ENCODE assay signal across 1 cellular context in genomic region chr16:89330177-89330856, GRCh38.
TF ChIP-seq lines count a peak whose summit lies in the region.

No MANE protein-coding gene starts in this region.

TF ChIP-seq in HepG2, 621 proteins besides CTCF, POLR2A, EP300 and RAD21 (continued from another document and continues in another):
- TF ChIP-seq MXD1 (CRISPR knock-in tag; IDR thresholded peaks at IDR 0.05) (no peak), SNAPC2 (CRISPR knock-in tag; IDR thresholded peaks at IDR 0.05) (no peak), YEATS4 (CRISPR knock-in tag; IDR thresholded peaks at IDR 0.05; ENCODE audit: borderline replicate concordance) (no peak), TRIM24 (CRISPR knock-in tag; IDR thresholded peaks at IDR 0.05) (no peak), ZNF572 (CRISPR knock-in tag; IDR thresholded peaks at IDR 0.05) (no peak), MED1 (CRISPR knock-in tag; IDR thresholded peaks at IDR 0.05) (peak; percentile 93), ZMYM3 (CRISPR knock-in tag; IDR thresholded peaks at IDR 0.05) (no peak; the same call in 1 of the 2 replicates), RXRB (CRISPR knock-in tag; IDR thresholded peaks at IDR 0.05; ENCODE audit: borderline replicate concordance) (peak; percentile 81; the same call in 1 of the 2 replicates), ZNF224 (CRISPR knock-in tag; IDR thresholded peaks at IDR 0.05) (no peak), ZBTB7A (CRISPR knock-in tag; IDR thresholded peaks at IDR 0.05) (peak; percentile 70), KDM6A (CRISPR knock-in tag; IDR thresholded peaks at IDR 0.05; ENCODE audit: low read depth) (no peak; the same call in 1 of the 2 replicates), CREM (IDR thresholded peaks at IDR 0.05) (peak; percentile 37; the same call in 1 of the 2 replicates), CREM (CRISPR knock-in tag; IDR thresholded peaks at IDR 0.05) (no peak), FOXO1 (CRISPR knock-in tag; IDR thresholded peaks at IDR 0.05) (peak; percentile 90; the same call in 1 of the 2 replicates), HES4 (CRISPR knock-in tag; IDR thresholded peaks at IDR 0.05; ENCODE audit: borderline replicate concordance) (no peak), IKZF1 (IDR thresholded peaks at IDR 0.05) (no peak), MYNN (CRISPR knock-in tag; IDR thresholded peaks at IDR 0.05; ENCODE audit: low read depth) (no peak), STAT5B (CRISPR knock-in tag; IDR thresholded peaks at IDR 0.05) (no peak), HOXA9 (CRISPR knock-in tag; IDR thresholded peaks at IDR 0.05; ENCODE audit: borderline replicate concordance) (no peak), HNRNPLL (IDR thresholded peaks at IDR 0.05; ENCODE audit: low read depth, low read length, poor library complexity, severe bottlenecking) (no peak), TARDBP (CRISPR knock-in tag; IDR thresholded peaks at IDR 0.05) (peak; percentile 61; the same call in 1 of the 2 replicates), ZFAT (CRISPR knock-in tag; conservative IDR thresholded peaks at IDR 0.05) (no peak), ZNF383 (CRISPR knock-in tag; IDR thresholded peaks at IDR 0.05; ENCODE audit: borderline replicate concordance) (no peak), SRSF1 (optimal IDR thresholded peaks at IDR 0.05; ENCODE audit: low read depth, low read length) (no peak), ZNF510 (CRISPR knock-in tag; IDR thresholded peaks at IDR 0.05; ENCODE audit: low read depth) (no peak), ARID2 (CRISPR knock-in tag; IDR thresholded peaks at IDR 0.05; ENCODE audit: borderline replicate concordance) (no peak), ZNF839 (CRISPR knock-in tag; IDR thresholded peaks at IDR 0.05; ENCODE audit: borderline replicate concordance) (no peak), ZSCAN31 (CRISPR knock-in tag; IDR thresholded peaks at IDR 0.05; ENCODE audit: low read depth) (no peak), RBM39 (IDR thresholded peaks at IDR 0.05; ENCODE audit: low read depth, low read length, poor library complexity, severe bottlenecking) (no peak), SRF (IDR thresholded peaks at IDR 0.05; ENCODE audit: low read depth, low read length) (no peak), SPEN (CRISPR knock-in tag; IDR thresholded peaks at IDR 0.05; ENCODE audit: low read depth) (peak; percentile 68; the same call in 1 of the 2 replicates), ZNF543 (CRISPR knock-in tag; IDR thresholded peaks at IDR 0.05) (no peak), ZNF441 (CRISPR knock-in tag; IDR thresholded peaks at IDR 0.05; ENCODE audit: borderline replicate concordance) (no peak; the same call in 1 of the 2 replicates), TBX2 (CRISPR knock-in tag; IDR thresholded peaks at IDR 0.05; ENCODE audit: borderline replicate concordance) (peak; percentile 49; the same call in 1 of the 2 replicates), MXD3 (CRISPR knock-in tag; IDR thresholded peaks at IDR 0.05) (no peak), NR3C1 (CRISPR knock-in tag; IDR thresholded peaks at IDR 0.05) (no peak), ZNF782 (CRISPR knock-in tag; IDR thresholded peaks at IDR 0.05; ENCODE audit: borderline replicate concordance) (no peak), KDM3A (CRISPR knock-in tag; IDR thresholded peaks at IDR 0.05; ENCODE audit: low read depth) (0 out of 2 replicates have a peak, but pooled peaks have one; percentile 35), ZSCAN9 (CRISPR knock-in tag; IDR thresholded peaks at IDR 0.05; ENCODE audit: borderline replicate concordance) (peak; percentile 31; the same call in 1 of the 2 replicates), ZSCAN20 (CRISPR knock-in tag; IDR thresholded peaks at IDR 0.05; ENCODE audit: borderline replicate concordance) (no peak), TRAFD1 (CRISPR knock-in tag; IDR thresholded peaks at IDR 0.05; ENCODE audit: borderline replicate concordance) (no peak), ZBTB20 (CRISPR knock-in tag; IDR thresholded peaks at IDR 0.05; ENCODE audit: borderline replicate concordance, low read depth) (no peak; the same call in 1 of the 2 replicates), RAD51 (IDR thresholded peaks at IDR 0.05; ENCODE audit: borderline replicate concordance) (no peak), ZNF589 (CRISPR knock-in tag; conservative IDR thresholded peaks at IDR 0.05) (0 out of 2 replicates have a peak, but pooled peaks have one; percentile 23), KDM2A (CRISPR knock-in tag; IDR thresholded peaks at IDR 0.05; ENCODE audit: borderline replicate concordance, low read depth) (peak; percentile 70; the same call in 1 of the 2 replicates), RARA (CRISPR knock-in tag; IDR thresholded peaks at IDR 0.05) (peak; percentile 94), SIX1 (CRISPR knock-in tag; IDR thresholded peaks at IDR 0.05; ENCODE audit: borderline replicate concordance) (no peak), ZNF775 (CRISPR knock-in tag; IDR thresholded peaks at IDR 0.05; ENCODE audit: borderline replicate concordance) (no peak), ATF7 (IDR thresholded peaks at IDR 0.05) (no peak), ATF7 (CRISPR knock-in tag; IDR thresholded peaks at IDR 0.05) (0 out of 2 replicates have a peak, but pooled peaks have one; percentile 27), SAFB2 (CRISPR knock-in tag; IDR thresholded peaks at IDR 0.05; ENCODE audit: borderline replicate concordance, low read depth) (no peak), ZNF34 (CRISPR knock-in tag; IDR thresholded peaks at IDR 0.05; ENCODE audit: borderline replicate concordance) (no peak), FOXA1 (IDR thresholded peaks at IDR 0.05) (no peak), FOXA1 (CRISPR knock-in tag; IDR thresholded peaks at IDR 0.05) (peak; percentile 88), ZBTB1 (CRISPR knock-in tag; IDR thresholded peaks at IDR 0.05; ENCODE audit: borderline replicate concordance) (no peak), ZNF513 (CRISPR knock-in tag; conservative IDR thresholded peaks at IDR 0.05) (no peak), TAF15 (IDR thresholded peaks at IDR 0.05; ENCODE audit: low read depth, low read length, poor library complexity, severe bottlenecking) (no peak), ZNF10 (CRISPR knock-in tag; IDR thresholded peaks at IDR 0.05; ENCODE audit: borderline replicate concordance, low read depth) (no peak), SIN3B (IDR thresholded peaks at IDR 0.05; ENCODE audit: low read length) (no peak), GTF2F1 (IDR thresholded peaks at IDR 0.05; ENCODE audit: low read length) (no peak)
- TF ChIP-seq, protein P1, sequence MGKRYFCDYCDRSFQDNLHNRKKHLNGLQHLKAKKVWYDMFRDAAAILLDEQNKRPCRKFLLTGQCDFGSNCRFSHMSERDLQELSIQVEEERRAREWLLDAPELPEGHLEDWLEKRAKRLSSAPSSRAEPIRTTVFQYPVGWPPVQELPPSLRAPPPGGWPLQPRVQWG (CRISPR knock-in tag; IDR thresholded peaks at IDR 0.05; ENCODE audit: borderline replicate concordance, low read depth), result no peak
- TF ChIP-seq, protein P2, sequence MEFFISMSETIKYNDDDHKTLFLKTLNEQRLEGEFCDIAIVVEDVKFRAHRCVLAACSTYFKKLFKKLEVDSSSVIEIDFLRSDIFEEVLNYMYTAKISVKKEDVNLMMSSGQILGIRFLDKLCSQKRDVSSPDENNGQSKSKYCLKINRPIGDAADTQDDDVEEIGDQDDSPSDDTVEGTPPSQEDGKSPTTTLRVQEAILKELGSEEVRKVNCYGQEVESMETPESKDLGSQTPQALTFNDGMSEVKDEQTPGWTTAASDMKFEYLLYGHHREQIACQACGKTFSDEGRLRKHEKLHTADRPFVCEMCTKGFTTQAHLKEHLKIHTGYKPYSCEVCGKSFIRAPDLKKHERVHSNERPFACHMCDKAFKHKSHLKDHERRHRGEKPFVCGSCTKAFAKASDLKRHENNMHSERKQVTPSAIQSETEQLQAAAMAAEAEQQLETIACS (CRISPR knock-in tag; IDR thresholded peaks at IDR 0.05), result no peak
- TF ChIP-seq, protein P3, sequence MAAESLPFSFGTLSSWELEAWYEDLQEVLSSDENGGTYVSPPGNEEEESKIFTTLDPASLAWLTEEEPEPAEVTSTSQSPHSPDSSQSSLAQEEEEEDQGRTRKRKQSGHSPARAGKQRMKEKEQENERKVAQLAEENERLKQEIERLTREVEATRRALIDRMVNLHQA (CRISPR knock-in tag; IDR thresholded peaks at IDR 0.05), result no peak
- TF ChIP-seq, protein P4, sequence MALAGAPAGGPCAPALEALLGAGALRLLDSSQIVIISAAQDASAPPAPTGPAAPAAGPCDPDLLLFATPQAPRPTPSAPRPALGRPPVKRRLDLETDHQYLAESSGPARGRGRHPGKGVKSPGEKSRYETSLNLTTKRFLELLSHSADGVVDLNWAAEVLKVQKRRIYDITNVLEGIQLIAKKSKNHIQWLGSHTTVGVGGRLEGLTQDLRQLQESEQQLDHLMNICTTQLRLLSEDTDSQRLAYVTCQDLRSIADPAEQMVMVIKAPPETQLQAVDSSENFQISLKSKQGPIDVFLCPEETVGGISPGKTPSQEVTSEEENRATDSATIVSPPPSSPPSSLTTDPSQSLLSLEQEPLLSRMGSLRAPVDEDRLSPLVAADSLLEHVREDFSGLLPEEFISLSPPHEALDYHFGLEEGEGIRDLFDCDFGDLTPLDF (CRISPR knock-in tag; IDR thresholded peaks at IDR 0.05), result no peak
